In the genomic region with DNA sequence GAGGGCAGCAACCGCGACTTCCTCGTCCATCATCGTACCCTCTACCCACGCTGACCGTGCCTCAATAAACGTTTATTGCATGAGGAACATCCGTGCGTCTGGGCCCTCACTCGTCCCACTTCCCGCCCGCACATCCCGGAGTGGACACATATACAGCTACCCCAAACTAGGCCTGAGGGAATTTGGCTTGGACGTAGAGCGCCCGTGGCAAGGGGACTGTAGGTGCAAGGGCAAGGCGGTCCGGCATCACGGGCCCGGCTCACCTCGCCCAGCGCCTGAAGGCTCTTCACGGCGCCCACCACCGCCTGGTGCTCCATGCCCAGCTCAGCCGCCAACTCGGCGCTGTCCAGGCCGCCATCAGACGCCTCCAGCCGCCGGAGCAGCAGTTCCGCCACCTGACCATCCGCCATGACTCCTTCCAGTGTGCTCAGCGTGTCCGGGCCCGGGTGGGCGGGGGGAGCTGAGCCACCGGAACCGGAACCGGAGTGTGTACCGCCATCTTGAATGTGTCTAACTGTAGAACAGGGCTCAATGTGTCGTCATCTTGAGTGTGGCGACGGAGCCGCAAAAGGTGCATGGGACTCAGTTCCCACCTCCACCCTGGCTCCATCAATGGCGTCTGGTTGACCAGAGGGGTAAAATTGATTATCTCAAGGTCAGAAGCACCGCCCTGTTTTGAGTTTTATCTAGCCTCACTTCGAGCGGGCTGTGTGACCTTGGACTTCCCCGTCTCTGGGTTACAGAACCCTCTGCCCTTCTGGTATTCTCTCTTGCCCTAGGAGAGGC, we compare ENCODE assay signal across 1 cellular context.
TF ChIP-seq lines count a peak whose summit lies in the region.

A gene (minus strand): TSS at position 425 of the 786 bp plus-strand sequence. CDS start 15 bp downstream, at position 410.

TF ChIP-seq in HepG2, 621 proteins besides CTCF, POLR2A, EP300 and RAD21 (continued from another document and continues in another):
- TF ChIP-seq, protein P1, sequence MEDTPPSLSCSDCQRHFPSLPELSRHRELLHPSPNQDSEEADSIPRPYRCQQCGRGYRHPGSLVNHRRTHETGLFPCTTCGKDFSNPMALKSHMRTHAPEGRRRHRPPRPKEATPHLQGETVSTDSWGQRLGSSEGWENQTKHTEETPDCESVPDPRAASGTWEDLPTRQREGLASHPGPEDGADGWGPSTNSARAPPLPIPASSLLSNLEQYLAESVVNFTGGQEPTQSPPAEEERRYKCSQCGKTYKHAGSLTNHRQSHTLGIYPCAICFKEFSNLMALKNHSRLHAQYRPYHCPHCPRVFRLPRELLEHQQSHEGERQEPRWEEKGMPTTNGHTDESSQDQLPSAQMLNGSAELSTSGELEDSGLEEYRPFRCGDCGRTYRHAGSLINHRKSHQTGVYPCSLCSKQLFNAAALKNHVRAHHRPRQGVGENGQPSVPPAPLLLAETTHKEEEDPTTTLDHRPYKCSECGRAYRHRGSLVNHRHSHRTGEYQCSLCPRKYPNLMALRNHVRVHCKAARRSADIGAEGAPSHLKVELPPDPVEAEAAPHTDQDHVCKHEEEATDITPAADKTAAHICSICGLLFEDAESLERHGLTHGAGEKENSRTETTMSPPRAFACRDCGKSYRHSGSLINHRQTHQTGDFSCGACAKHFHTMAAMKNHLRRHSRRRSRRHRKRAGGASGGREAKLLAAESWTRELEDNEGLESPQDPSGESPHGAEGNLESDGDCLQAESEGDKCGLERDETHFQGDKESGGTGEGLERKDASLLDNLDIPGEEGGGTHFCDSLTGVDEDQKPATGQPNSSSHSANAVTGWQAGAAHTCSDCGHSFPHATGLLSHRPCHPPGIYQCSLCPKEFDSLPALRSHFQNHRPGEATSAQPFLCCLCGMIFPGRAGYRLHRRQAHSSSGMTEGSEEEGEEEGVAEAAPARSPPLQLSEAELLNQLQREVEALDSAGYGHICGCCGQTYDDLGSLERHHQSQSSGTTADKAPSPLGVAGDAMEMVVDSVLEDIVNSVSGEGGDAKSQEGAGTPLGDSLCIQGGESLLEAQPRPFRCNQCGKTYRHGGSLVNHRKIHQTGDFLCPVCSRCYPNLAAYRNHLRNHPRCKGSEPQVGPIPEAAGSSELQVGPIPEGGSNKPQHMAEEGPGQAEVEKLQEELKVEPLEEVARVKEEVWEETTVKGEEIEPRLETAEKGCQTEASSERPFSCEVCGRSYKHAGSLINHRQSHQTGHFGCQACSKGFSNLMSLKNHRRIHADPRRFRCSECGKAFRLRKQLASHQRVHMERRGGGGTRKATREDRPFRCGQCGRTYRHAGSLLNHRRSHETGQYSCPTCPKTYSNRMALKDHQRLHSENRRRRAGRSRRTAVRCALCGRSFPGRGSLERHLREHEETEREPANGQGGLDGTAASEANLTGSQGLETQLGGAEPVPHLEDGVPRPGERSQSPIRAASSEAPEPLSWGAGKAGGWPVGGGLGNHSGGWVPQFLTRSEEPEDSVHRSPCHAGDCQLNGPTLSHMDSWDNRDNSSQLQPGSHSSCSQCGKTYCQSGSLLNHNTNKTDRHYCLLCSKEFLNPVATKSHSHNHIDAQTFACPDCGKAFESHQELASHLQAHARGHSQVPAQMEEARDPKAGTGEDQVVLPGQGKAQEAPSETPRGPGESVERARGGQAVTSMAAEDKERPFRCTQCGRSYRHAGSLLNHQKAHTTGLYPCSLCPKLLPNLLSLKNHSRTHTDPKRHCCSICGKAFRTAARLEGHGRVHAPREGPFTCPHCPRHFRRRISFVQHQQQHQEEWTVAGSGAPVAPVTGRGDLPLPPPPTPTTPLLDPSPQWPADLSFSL (CRISPR knock-in tag; IDR thresholded peaks at IDR 0.05), result no peak
- TF ChIP-seq SKI (IDR thresholded peaks at IDR 0.05; ENCODE audit: partially characterized antibody), result no peak
- peak; percentile 62; the same call in 1 of the 2 replicates for TF ChIP-seq ZNF782 (CRISPR knock-in tag; IDR thresholded peaks at IDR 0.05; ENCODE audit: borderline replicate concordance)
- TF ChIP-seq, protein P2, sequence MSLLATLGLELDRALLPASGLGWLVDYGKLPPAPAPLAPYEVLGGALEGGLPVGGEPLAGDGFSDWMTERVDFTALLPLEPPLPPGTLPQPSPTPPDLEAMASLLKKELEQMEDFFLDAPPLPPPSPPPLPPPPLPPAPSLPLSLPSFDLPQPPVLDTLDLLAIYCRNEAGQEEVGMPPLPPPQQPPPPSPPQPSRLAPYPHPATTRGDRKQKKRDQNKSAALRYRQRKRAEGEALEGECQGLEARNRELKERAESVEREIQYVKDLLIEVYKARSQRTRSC (CRISPR knock-in tag; IDR thresholded peaks at IDR 0.05; ENCODE audit: low read depth), result no peak
- TF ChIP-seq, protein P3, sequence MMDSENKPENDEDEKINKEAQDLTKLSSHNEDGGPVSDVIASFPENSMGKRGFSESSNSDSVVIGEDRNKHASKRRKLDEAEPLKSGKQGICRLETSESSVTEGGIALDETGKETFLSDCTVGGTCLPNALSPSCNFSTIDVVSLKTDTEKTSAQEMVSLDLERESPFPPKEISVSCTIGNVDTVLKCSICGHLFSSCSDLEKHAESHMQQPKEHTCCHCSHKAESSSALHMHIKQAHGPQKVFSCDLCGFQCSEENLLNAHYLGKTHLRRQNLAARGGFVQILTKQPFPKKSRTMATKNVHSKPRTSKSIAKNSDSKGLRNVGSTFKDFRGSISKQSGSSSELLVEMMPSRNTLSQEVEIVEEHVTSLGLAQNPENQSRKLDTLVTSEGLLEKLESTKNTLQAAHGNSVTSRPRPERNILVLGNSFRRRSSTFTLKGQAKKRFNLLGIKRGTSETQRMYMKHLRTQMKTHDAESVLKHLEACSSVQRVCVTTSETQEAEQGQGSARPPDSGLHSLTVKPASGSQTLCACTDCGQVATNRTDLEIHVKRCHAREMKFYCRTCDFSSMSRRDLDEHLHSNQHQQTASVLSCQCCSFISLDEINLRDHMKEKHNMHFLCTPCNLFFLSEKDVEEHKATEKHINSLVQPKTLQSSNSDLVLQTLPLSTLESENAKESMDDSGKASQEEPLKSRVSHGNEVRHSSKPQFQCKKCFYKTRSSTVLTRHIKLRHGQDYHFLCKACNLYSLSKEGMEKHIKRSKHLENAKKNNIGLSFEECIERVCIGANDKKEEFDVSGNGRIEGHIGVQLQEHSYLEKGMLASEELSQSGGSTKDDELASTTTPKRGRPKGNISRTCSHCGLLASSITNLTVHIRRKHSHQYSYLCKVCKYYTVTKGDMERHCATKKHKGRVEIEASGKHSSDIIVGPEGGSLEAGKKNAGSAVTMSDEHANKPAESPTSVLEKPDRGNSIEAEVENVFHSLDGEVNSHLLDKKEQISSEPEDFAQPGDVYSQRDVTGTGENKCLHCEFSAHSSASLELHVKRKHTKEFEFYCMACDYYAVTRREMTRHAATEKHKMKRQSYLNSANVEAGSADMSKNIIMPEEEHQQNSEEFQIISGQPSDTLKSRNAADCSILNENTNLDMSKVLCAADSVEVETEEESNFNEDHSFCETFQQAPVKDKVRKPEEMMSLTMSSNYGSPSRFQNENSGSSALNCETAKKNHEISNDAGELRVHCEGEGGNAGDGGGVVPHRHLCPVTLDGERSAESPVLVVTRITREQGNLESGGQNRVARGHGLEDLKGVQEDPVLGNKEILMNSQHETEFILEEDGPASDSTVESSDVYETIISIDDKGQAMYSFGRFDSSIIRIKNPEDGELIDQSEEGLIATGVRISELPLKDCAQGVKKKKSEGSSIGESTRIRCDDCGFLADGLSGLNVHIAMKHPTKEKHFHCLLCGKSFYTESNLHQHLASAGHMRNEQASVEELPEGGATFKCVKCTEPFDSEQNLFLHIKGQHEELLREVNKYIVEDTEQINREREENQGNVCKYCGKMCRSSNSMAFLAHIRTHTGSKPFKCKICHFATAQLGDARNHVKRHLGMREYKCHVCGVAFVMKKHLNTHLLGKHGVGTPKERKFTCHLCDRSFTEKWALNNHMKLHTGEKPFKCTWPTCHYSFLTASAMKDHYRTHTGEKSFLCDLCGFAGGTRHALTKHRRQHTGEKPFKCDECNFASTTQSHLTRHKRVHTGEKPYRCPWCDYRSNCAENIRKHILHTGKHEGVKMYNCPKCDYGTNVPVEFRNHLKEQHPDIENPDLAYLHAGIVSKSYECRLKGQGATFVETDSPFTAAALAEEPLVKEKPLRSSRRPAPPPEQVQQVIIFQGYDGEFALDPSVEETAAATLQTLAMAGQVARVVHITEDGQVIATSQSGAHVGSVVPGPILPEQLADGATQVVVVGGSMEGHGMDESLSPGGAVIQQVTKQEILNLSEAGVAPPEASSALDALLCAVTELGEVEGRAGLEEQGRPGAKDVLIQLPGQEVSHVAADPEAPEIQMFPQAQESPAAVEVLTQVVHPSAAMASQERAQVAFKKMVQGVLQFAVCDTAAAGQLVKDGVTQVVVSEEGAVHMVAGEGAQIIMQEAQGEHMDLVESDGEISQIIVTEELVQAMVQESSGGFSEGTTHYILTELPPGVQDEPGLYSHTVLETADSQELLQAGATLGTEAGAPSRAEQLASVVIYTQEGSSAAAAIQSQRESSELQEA (CRISPR knock-in tag; IDR thresholded peaks at IDR 0.05; ENCODE audit: not compliant biosample characterization), result peak; percentile 54
- no peak for TF ChIP-seq ZNF766 (CRISPR knock-in tag; IDR thresholded peaks at IDR 0.05; ENCODE audit: borderline replicate concordance)
- no peak for TF ChIP-seq FOSL1 (CRISPR knock-in tag; IDR thresholded peaks at IDR 0.05; ENCODE audit: borderline replicate concordance)
- TF ChIP-seq, protein P4, sequence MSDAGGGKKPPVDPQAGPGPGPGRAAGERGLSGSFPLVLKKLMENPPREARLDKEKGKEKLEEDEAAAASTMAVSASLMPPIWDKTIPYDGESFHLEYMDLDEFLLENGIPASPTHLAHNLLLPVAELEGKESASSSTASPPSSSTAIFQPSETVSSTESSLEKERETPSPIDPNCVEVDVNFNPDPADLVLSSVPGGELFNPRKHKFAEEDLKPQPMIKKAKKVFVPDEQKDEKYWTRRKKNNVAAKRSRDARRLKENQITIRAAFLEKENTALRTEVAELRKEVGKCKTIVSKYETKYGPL (CRISPR knock-in tag; IDR thresholded peaks at IDR 0.05), result no peak
- no peak for TF ChIP-seq ZNF552 (CRISPR knock-in tag; IDR thresholded peaks at IDR 0.05; ENCODE audit: borderline replicate concordance)
- TF ChIP-seq KLF16 (CRISPR knock-in tag; IDR thresholded peaks at IDR 0.05), result peak in 1 of 2 experiments; percentile 81; a peak in 1 of 4 replicates
- TF ChIP-seq MEIS1 (CRISPR knock-in tag; IDR thresholded peaks at IDR 0.05; ENCODE audit: borderline replicate concordance), result peak; percentile 63; the same call in 1 of the 2 replicates
- TF ChIP-seq PHB2 (IDR thresholded peaks at IDR 0.05; ENCODE audit: partially characterized antibody), result no peak
- no peak for TF ChIP-seq ZNF670 (CRISPR knock-in tag; IDR thresholded peaks at IDR 0.05; ENCODE audit: borderline replicate concordance)
- no peak; the same call in 1 of the 2 replicates for TF ChIP-seq ZNF761 (CRISPR knock-in tag; conservative IDR thresholded peaks at IDR 0.05)
- peak; percentile 77; the same call in 1 of the 2 replicates for TF ChIP-seq ZNF788 (CRISPR knock-in tag; IDR thresholded peaks at IDR 0.05; ENCODE audit: borderline replicate concordance)
- 0 out of 2 replicates have a peak, but pooled peaks have one; percentile 23 for TF ChIP-seq STAT5B (CRISPR knock-in tag; IDR thresholded peaks at IDR 0.05)
- no peak for TF ChIP-seq LCORL (IDR thresholded peaks at IDR 0.05)
- peak; percentile 29; the same call in 1 of the 2 replicates for TF ChIP-seq LCORL (CRISPR knock-in tag; IDR thresholded peaks at IDR 0.05)
- no peak for TF ChIP-seq NCOR1 (IDR thresholded peaks at IDR 0.05; ENCODE audit: borderline replicate concordance, low read length)
- TF ChIP-seq SMARCC2 (IDR thresholded peaks at IDR 0.05), result no peak
- no peak for TF ChIP-seq ZNF383 (CRISPR knock-in tag; IDR thresholded peaks at IDR 0.05; ENCODE audit: borderline replicate concordance)
- TF ChIP-seq GTF2F1 (IDR thresholded peaks at IDR 0.05; ENCODE audit: low read length), result no peak
- TF ChIP-seq, protein P5, sequence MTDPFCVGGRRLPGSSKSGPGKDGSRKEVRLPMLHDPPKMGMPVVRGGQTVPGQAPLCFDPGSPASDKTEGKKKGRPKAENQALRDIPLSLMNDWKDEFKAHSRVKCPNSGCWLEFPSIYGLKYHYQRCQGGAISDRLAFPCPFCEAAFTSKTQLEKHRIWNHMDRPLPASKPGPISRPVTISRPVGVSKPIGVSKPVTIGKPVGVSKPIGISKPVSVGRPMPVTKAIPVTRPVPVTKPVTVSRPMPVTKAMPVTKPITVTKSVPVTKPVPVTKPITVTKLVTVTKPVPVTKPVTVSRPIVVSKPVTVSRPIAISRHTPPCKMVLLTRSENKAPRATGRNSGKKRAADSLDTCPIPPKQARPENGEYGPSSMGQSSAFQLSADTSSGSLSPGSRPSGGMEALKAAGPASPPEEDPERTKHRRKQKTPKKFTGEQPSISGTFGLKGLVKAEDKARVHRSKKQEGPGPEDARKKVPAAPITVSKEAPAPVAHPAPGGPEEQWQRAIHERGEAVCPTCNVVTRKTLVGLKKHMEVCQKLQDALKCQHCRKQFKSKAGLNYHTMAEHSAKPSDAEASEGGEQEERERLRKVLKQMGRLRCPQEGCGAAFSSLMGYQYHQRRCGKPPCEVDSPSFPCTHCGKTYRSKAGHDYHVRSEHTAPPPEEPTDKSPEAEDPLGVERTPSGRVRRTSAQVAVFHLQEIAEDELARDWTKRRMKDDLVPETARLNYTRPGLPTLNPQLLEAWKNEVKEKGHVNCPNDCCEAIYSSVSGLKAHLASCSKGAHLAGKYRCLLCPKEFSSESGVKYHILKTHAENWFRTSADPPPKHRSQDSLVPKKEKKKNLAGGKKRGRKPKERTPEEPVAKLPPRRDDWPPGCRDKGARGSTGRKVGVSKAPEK (CRISPR knock-in tag; IDR thresholded peaks at IDR 0.05; ENCODE audit: borderline replicate concordance), result no peak
- TF ChIP-seq STAG1 (CRISPR knock-in tag; IDR thresholded peaks at IDR 0.05), result no peak
- no peak for TF ChIP-seq ZKSCAN8 (CRISPR knock-in tag; IDR thresholded peaks at IDR 0.05; ENCODE audit: borderline replicate concordance)
- TF ChIP-seq SALL2 (CRISPR knock-in tag; IDR thresholded peaks at IDR 0.05), result no peak; the same call in 1 of the 2 replicates
- TF ChIP-seq EZH2 (conservative IDR thresholded peaks at IDR 0.05; ENCODE audit: low read depth, low read length), result no peak
- TF ChIP-seq ZNF776 (CRISPR knock-in tag; IDR thresholded peaks at IDR 0.05), result peak; percentile 49; the same call in 1 of the 2 replicates
